8 cellular contexts compared by ENCODE assay signal in genomic region chr22:39144101-39144815, GRCh38. TPM values are rescaled to one million over a fixed set of nuclear protein-coding genes. Genes with fewer than 3 reads are reported as not detected.
DNase-seq lines count a peak whose midpoint lies in the region; ATAC-seq and TF ChIP-seq lines count a peak whose summit lies in the region.

No MANE protein-coding gene starts in this region.

- H3K36me3 ChIP-seq in muscle layer of colon (ENCODE audit: insufficient read depth, low read length) = peaks cover 22% of the 10 kb centered on the region
- H3K36me3 ChIP-seq in testis (ENCODE audit: low read depth, missing control alignments) = no peaks in the 10 kb centered on the region

- H3K27ac Mint-ChIP-seq in activated CD4-positive, alpha-beta T cell treated with anti-CD3 and anti-CD28 coated beads, Interleukin-2, amount 10 ng/mL, durations not matched to agents 24 days and 14 days = peak overlapping the region; percentile 83

- intact Hi-C loops in activated CD4-positive, alpha-beta T cell treated with anti-CD3 and anti-CD28 coated beads, Interleukin-2, amount 10 ng/mL, durations not matched to agents 24 days and 14 days (cut with micrococcal nuclease) = loop anchor here (1.0 kb wide), 1 partner anchor 8 kb away; the partner anchor contains the start of gene CBX7
- intact Hi-C loops in testis (cut with DNase I; ENCODE audit: low total_unique reads) = no loop called here

- peak overlapping the region; percentile 60 for H3K9ac ChIP-seq in muscle layer of colon (ENCODE audit: low read length)

- no peaks in the 10 kb centered on the region for H3K9me3 ChIP-seq in muscle layer of colon (ENCODE audit: low read length)
- no peaks in the 10 kb centered on the region for H3K9me3 ChIP-seq in testis

- DNase-seq in NCI-H146 (lab: John Stamatoyannopoulos, UW) (peak; percentile 23), NCI-H146 treated with DMSO at 0.1 percent for 48 hours (lab: John Stamatoyannopoulos, UW; ENCODE audit: unreplicated experiment) (no peak), testis (peak; percentile 38), hippocampal formation (lab: John Stamatoyannopoulos, UW) (no peak)
- peak; percentile 92 for DNase-seq in activated CD4-positive, alpha-beta T cell treated with anti-CD3 and anti-CD28 coated beads, Interleukin-2, amount 10 ng/mL, durations not matched to agents 24 days and 14 days
- peak; percentile 41 for DNase-seq in effector CD8-positive, alpha-beta T cell (lab: John Stamatoyannopoulos, UW)

- 9% methylated on average over 16 to 22 of the region's 22 CpGs for WGBS in testis, 2 donors

- H3K36me3 Mint-ChIP-seq in activated CD4-positive, alpha-beta T cell treated with anti-CD3 and anti-CD28 coated beads, Interleukin-2, amount 10 ng/mL, durations not matched to agents 24 days and 14 days (ENCODE audit: low read depth) = peaks cover 2% of the 10 kb centered on the region

- H3K4me3 Mint-ChIP-seq in activated CD4-positive, alpha-beta T cell treated with anti-CD3 and anti-CD28 coated beads, Interleukin-2, amount 10 ng/mL, durations not matched to agents 24 days and 14 days = peak overlapping the region; percentile 87

- no peak for TF ChIP-seq POLR2A in testis (IDR thresholded peaks at IDR 0.05)

- ATAC-seq in HG03439 (IDR thresholded peaks at IDR 0.05; ENCODE audit: unreplicated experiment) = peak; percentile 31

- H3K4me1 Mint-ChIP-seq in activated CD4-positive, alpha-beta T cell treated with anti-CD3 and anti-CD28 coated beads, Interleukin-2, amount 10 ng/mL, durations not matched to agents 24 days and 14 days = peaks cover 24% of the 10 kb centered on the region

- H3K27me3 ChIP-seq in muscle layer of colon (ENCODE audit: control insufficient read depth in 1 of 2, insufficient read depth in 2 of 2, low read length in 2 of 2) (no peaks in the 10 kb centered on the region), testis (no peaks in the 10 kb centered on the region)

- peak overlapping the region; percentile 88 for H3K27ac ChIP-seq in muscle layer of colon (ENCODE audit: low read depth, low read length)
- H3K27ac ChIP-seq in testis = peak overlapping the region; percentile 31 to 98

- no peaks in the 10 kb centered on the region for H3K9me3 Mint-ChIP-seq in activated CD4-positive, alpha-beta T cell treated with anti-CD3 and anti-CD28 coated beads, Interleukin-2, amount 10 ng/mL, durations not matched to agents 24 days and 14 days

- no peak for TF ChIP-seq CTCF in testis (IDR thresholded peaks at IDR 0.05)

- H3K27me3 Mint-ChIP-seq in activated CD4-positive, alpha-beta T cell treated with anti-CD3 and anti-CD28 coated beads, Interleukin-2, amount 10 ng/mL, durations not matched to agents 24 days and 14 days = no peaks in the 10 kb centered on the region

- H3K4me3 ChIP-seq in muscle layer of colon (ENCODE audit: low read depth in 1 of 2, low read length in 2 of 2) (peak overlapping the region; percentile 83 to 95), testis (peak overlapping the region; percentile 72 to 77)

- H3K4me1 ChIP-seq in muscle layer of colon (ENCODE audit: insufficient read depth, low read length) = peaks cover 49% of the 10 kb centered on the region
- H3K4me1 ChIP-seq in testis = peaks cover 26% of the 10 kb centered on the region

RNA-seq across cellular contexts. Expression of gene CBX7, which starts 8.2 kb away (rescaled TPM):
- 10.8 and 11.6 TPM in 2 replicates for total RNA-seq in activated CD4-positive, alpha-beta T cell treated with anti-CD3 and anti-CD28 coated beads, Interleukin-2, amount 10 ng/mL, durations not matched to agents 24 days and 14 days
- 10 to 100 TPM; 51.3 to 62.8 TPM for total RNA-seq in testis
- 25.7 TPM for polyA plus RNA-seq in testis (ENCODE audit: insufficient read depth, low read depth, low replicate concordance)

RNA-seq across cellular contexts. Expression of gene APOBEC3H, which starts 47.2 kb away (rescaled TPM):
- total RNA-seq in activated CD4-positive, alpha-beta T cell treated with anti-CD3 and anti-CD28 coated beads, Interleukin-2, amount 10 ng/mL, durations not matched to agents 24 days and 14 days = 5.8 and 7.6 TPM in 2 replicates
- total RNA-seq in testis = 1 to 10 TPM; 3.5 to 5.2 TPM
- 3.6 TPM for polyA plus RNA-seq in testis (ENCODE audit: insufficient read depth, low read depth, low replicate concordance)

Comparison
In these comparisons a context has a peak if more than half of its experiments do, and no peak if none do; other contexts are left out.
1. DNase-seq: peak in NCI-H146 (single experiment), activated CD4-positive, alpha-beta T cell treated with anti-CD3 and anti-CD28 coated beads, Interleukin-2, amount 10 ng/mL, durations not matched to agents 24 days and 14 days (single experiment), effector CD8-positive, alpha-beta T cell (single experiment) and testis (single experiment); none in NCI-H146 treated with DMSO at 0.1 percent for 48 hours (single experiment) and hippocampal formation (0 of 2).